ENCODE assay signal across 13 cellular contexts in genomic region chr6:17869010-17869752, GRCh38.
DNase-seq lines count a peak whose midpoint lies in the region; ATAC-seq and TF ChIP-seq lines count a peak whose summit lies in the region.
"Had no signal": no experiment of that assay in that cellular context is flagged by ENCODE, and none has a peak within 500 bp of the region (broad histone marks: within the 10 kb centered on the region; RNA-seq: fewer than 3 reads in every experiment).

No MANE protein-coding gene starts in this region.

- TF ChIP-seq CTCF in RWPE1 (conservative IDR thresholded peaks at IDR 0.05; ENCODE audit: low read depth) (no peak), osteoblast (IDR thresholded peaks at IDR 0.05; ENCODE audit: extremely low read depth, low read depth, low read length) (no peak)

- no peaks in the 10 kb centered on the region for H3K9me3 Mint-ChIP-seq in stimulated activated effector memory CD8-positive, alpha-beta T cell treated with anti-CD3 and anti-CD28 coated beads, Interleukin-12 subunit alpha, Interleukin-12 subunit beta, amount 100 ng/mL, for 72 hours
- H3K9me3 Mint-ChIP-seq: neural progenitor cell had no signal

- H4K20me1 ChIP-seq in osteoblast (ENCODE audit: insufficient read depth, low read length) = no peaks in the 10 kb centered on the region

- H3K27me3 ChIP-seq in esophagus (ENCODE audit: control insufficient read depth in 1 of 2, insufficient read depth in 2 of 2, low read length in 2 of 2) (no peaks in the 10 kb centered on the region), osteoblast (ENCODE audit: insufficient read depth, low read length) (no peaks in the 10 kb centered on the region)
- H3K27me3 ChIP-seq: ascending aorta, neural progenitor cell had no signal

- ATAC-seq in HG03025 (IDR thresholded peaks at IDR 0.05; ENCODE audit: low FRiP score, unreplicated experiment) = no peak
- no peak for ATAC-seq in stimulated activated effector memory CD8-positive, alpha-beta T cell treated with anti-CD3 and anti-CD28 coated beads, Interleukin-12 subunit alpha, Interleukin-12 subunit beta, amount 100 ng/mL, for 72 hours

- H3K79me2 ChIP-seq in osteoblast (ENCODE audit: insufficient read depth, low read length) = peaks cover 8% of the 10 kb centered on the region

- H3K4me1 Mint-ChIP-seq in stimulated activated effector memory CD8-positive, alpha-beta T cell treated with anti-CD3 and anti-CD28 coated beads, Interleukin-12 subunit alpha, Interleukin-12 subunit beta, amount 100 ng/mL, for 72 hours = no peaks in the 10 kb centered on the region

- H3K27ac Mint-ChIP-seq in stimulated activated effector memory CD8-positive, alpha-beta T cell treated with anti-CD3 and anti-CD28 coated beads, Interleukin-12 subunit alpha, Interleukin-12 subunit beta, amount 100 ng/mL, for 72 hours = no peak overlapping the region
- H3K27ac Mint-ChIP-seq: neural progenitor cell had no signal

- no peaks in the 10 kb centered on the region for H3K36me3 Mint-ChIP-seq in stimulated activated effector memory CD8-positive, alpha-beta T cell treated with anti-CD3 and anti-CD28 coated beads, Interleukin-12 subunit alpha, Interleukin-12 subunit beta, amount 100 ng/mL, for 72 hours

- H3K4me3 ChIP-seq in esophagus (ENCODE audit: low read depth in 1 of 2, low read length in 2 of 2) (no peak overlapping the region), osteoblast (ENCODE audit: insufficient read depth, low read length) (no peak overlapping the region)
- H3K4me3 ChIP-seq: ascending aorta, neural progenitor cell had no signal

- no peak overlapping the region for H3K4me3 Mint-ChIP-seq in stimulated activated effector memory CD8-positive, alpha-beta T cell treated with anti-CD3 and anti-CD28 coated beads, Interleukin-12 subunit alpha, Interleukin-12 subunit beta, amount 100 ng/mL, for 72 hours
- H3K4me3 Mint-ChIP-seq: neural progenitor cell had no signal

- peak overlapping the region; percentile 18 for H3K4me2 ChIP-seq in osteoblast (ENCODE audit: insufficient read depth, low read length)
- H3K4me2 ChIP-seq: neural progenitor cell had no signal

- CTCF ChIA-PET in RWPE1 (lab: Yijun Ruan, JAX) = interaction anchor here (0.6 kb wide), 1 partner anchor 12 kb away, joined by 4 read pairs; no protein-coding TSS in a partner anchor

- H3K9me3 ChIP-seq in esophagus (ENCODE audit: control insufficient read depth in 2 of 2, insufficient read depth in 1 of 2, low read depth in 1 of 2, low read length in 1 of 2) = no peaks in the 10 kb centered on the region
- H3K9me3 ChIP-seq in osteoblast (ENCODE audit: low read depth, low read length) = no peaks in the 10 kb centered on the region
- H3K9me3 ChIP-seq: ascending aorta had no signal

- POLR2A ChIA-PET in RWPE1 (lab: Yijun Ruan, JAX; ENCODE audit: low non-redundant PET) = interaction anchor here (0.7 kb wide), 1 partner anchor 244 kb away, joined by 5 read pairs; no protein-coding TSS in a partner anchor

- H3K27ac ChIP-seq in RWPE1 = peak overlapping the region; percentile 60
- H3K27ac ChIP-seq in esophagus (ENCODE audit: low read depth in 2 of 2, low read length in 1 of 2) = peak overlapping the region; percentile 13 to 34
- H3K27ac ChIP-seq in osteoblast (ENCODE audit: low read depth, low read length) = peak overlapping the region; percentile 78
- H3K27ac ChIP-seq: neural progenitor cell had no signal

- H3K4me1 ChIP-seq in esophagus (ENCODE audit: control insufficient read depth in 2 of 2, insufficient read depth in 2 of 2, low read length in 1 of 2) (peaks cover 3 to 4% of the 10 kb centered on the region in 2 donors), osteoblast (ENCODE audit: insufficient read depth, low read length) (peaks cover 64% of the 10 kb centered on the region)
- H3K4me1 ChIP-seq: neural progenitor cell had no signal

- no peak overlapping the region for H2AFZ ChIP-seq in osteoblast (ENCODE audit: low read length)
- H2AFZ ChIP-seq: neural progenitor cell had no signal

- DNase-seq in EH (ENCODE audit: low read depth) (peak; percentile 81), RWPE1 (ENCODE audit: low spot score) (no peak), osteoblast (ENCODE audit: insufficient read length, low spot score, missing footprints) (no peak), NCI-H510A treated with DMSO at 0.1 percent for 48 hours (lab: John Stamatoyannopoulos, UW) (no peak), NCI-H1092 treated with DMSO at 0.1 percent for 48 hours (lab: John Stamatoyannopoulos, UW) (no peak)
- no peak for DNase-seq in stimulated activated effector memory CD8-positive, alpha-beta T cell treated with anti-CD3 and anti-CD28 coated beads, Interleukin-12 subunit alpha, Interleukin-12 subunit beta, amount 100 ng/mL, for 72 hours (ENCODE audit: low spot score in 2 of 2)
- DNase-seq: GOT3, NCI-H187, SHP77 had no signal

- H3K36me3 ChIP-seq in esophagus (ENCODE audit: control insufficient read depth in 2 of 2, insufficient read depth in 2 of 2, low read length in 1 of 2) = no peaks in the 10 kb centered on the region
- H3K36me3 ChIP-seq in osteoblast (ENCODE audit: insufficient read depth, low read length) = no peaks in the 10 kb centered on the region
- H3K36me3 ChIP-seq: ascending aorta, neural progenitor cell had no signal

- 59 to 64% methylated on average over 6 of the region's 6 CpGs for WGBS in esophagus, 2 donors

Comparison
In these comparisons a context has a peak if more than half of its experiments do, and no peak if none do; other contexts are left out.
1. H3K27ac ChIP-seq: peak in every context shown above with its lines; median percentile 78 in osteoblast; 60 in RWPE1; 24 in esophagus.